Comparison of ENCODE assay signal across 28 cellular contexts in genomic region chr14:89391556-89391955, GRCh38.
"Had no signal": no experiment of that assay in that cellular context is flagged by ENCODE, and none has a peak within 500 bp of the region (broad histone marks: within the 10 kb centered on the region; RNA-seq: fewer than 3 reads in every experiment).

No MANE protein-coding gene starts in this region.

- H3K4me1 ChIP-seq: uterus had no signal

- H2AFZ ChIP-seq: neural progenitor cell, parathyroid adenoma had no signal

- H3K9ac ChIP-seq: neural progenitor cell, parathyroid adenoma had no signal

- H3K27me3 ChIP-seq: ascending aorta, brain microvascular endothelial cell, dorsolateral prefrontal cortex, neural progenitor cell, right atrium auricular region, uterus had no signal

- H3K27ac ChIP-seq: ascending aorta, brain microvascular endothelial cell, coronary artery, lower lobe of right lung, neural progenitor cell, parathyroid adenoma, right atrium auricular region, uterus had no signal

- H3K9me3 ChIP-seq: ascending aorta, lower lobe of right lung, right atrium auricular region, uterus had no signal

- H3K4me3 ChIP-seq: ascending aorta, coronary artery, dorsolateral prefrontal cortex, lower lobe of right lung, neural progenitor cell, right atrium auricular region, smooth muscle cell, uterus had no signal

- H3K36me3 ChIP-seq: ascending aorta, brain microvascular endothelial cell, lower lobe of right lung, neural progenitor cell, right atrium auricular region, uterus had no signal

- ATAC-seq: activated CD4-positive, alpha-beta T cell treated with anti-CD3 and anti-CD28 coated beads for 36 hours; activated CD8-positive, alpha-beta memory T cell treated with anti-CD3 and anti-CD28 coated beads, Interleukin-2, amount 10 ng/mL, durations not matched to agents 7 days and 5 days; activated CD8-positive, alpha-beta T cell treated with anti-CD3 and anti-CD28 coated beads, Interleukin-2, amount 10 ng/mL, durations not matched to agents 7 days and 5 days; lower lobe of right lung; natural killer cell; stimulated activated memory B cell treated with anti-CD40 and anti-IgM and Interleukin-4, amounts not matched to agents 10 μg/mL and 1 μg/mL and 100 μg/mL, for 72 hours; stimulated activated naive CD8-positive, alpha-beta T cell treated with anti-CD3 and anti-CD28 coated beads, Interleukin-15, amount 100 ng/mL, for 72 hours; T-cell had no signal

- H3K4me2 ChIP-seq: neural progenitor cell, smooth muscle cell had no signal

- DNase-seq: activated CD4-positive, alpha-beta T cell treated with anti-CD3 and anti-CD28 coated beads for 36 hours; activated CD4-positive, CD25-positive, alpha-beta regulatory T cell; activated CD8-positive, alpha-beta memory T cell treated with anti-CD3 and anti-CD28 coated beads, Interleukin-2, amount 10 ng/mL, durations not matched to agents 7 days and 5 days; activated CD8-positive, alpha-beta T cell treated with anti-CD3 and anti-CD28 coated beads, Interleukin-2, amount 10 ng/mL, durations not matched to agents 7 days and 5 days; activated naive CD4-positive, alpha-beta T cell treated with Interleukin-2 at 50 U/mL for 16 hours; activated T-cell treated with anti-CD3 and anti-CD28 coated beads, Interleukin-2, amount 50 U/mL, for 48 hours; brain microvascular endothelial cell; dorsolateral prefrontal cortex; effector memory CD4-positive, alpha-beta T cell; hypothalamus; lower lobe of right lung; mesenchymal stem cell; natural killer cell; occipital lobe; stimulated activated CD4-positive, alpha-beta T cell treated with anti-CD3 and anti-CD28 coated beads, Interleukin-1b, Interleukin-23, amount 100 ng/mL, for 48 hours; stimulated activated CD4-positive, alpha-beta T cell treated with anti-CD3 and anti-CD28 coated beads, Interleukin-4, amount 100 ng/mL, for 4 hours; stimulated activated CD8-positive, alpha-beta memory T cell treated with anti-CD3 and anti-CD28 coated beads, Interleukin-4, amount 100 ng/mL, for 48 hours; stimulated activated naive CD8-positive, alpha-beta T cell treated with anti-CD3 and anti-CD28 coated beads, Interleukin-15, amount 100 ng/mL, for 72 hours; substantia nigra; T-cell; uterus had no signal
